ENCODE assay signal across 23 cellular contexts in genomic region chr6:19416811-19417210, GRCh38.
"Had no signal": no experiment of that assay in that cellular context is flagged by ENCODE, and none has a peak within 500 bp of the region (broad histone marks: within the 10 kb centered on the region; RNA-seq: fewer than 3 reads in every experiment).

No MANE protein-coding gene starts in this region.

- H3K27ac ChIP-seq: dorsolateral prefrontal cortex, heart right ventricle, lower lobe of right lung, ovary, psoas muscle, sigmoid colon, spleen, suprapubic skin, vagina had no signal

- H3K27me3 ChIP-seq: dorsolateral prefrontal cortex, heart right ventricle, ovary, sigmoid colon, spleen, suprapubic skin, vagina had no signal

- H3K9me3 ChIP-seq: lower lobe of right lung, ovary, sigmoid colon, suprapubic skin, vagina had no signal

- H3K4me1 ChIP-seq: heart right ventricle, lower lobe of right lung, psoas muscle, sigmoid colon, spleen, suprapubic skin, vagina had no signal

- H3K36me3 ChIP-seq: heart right ventricle, lower lobe of right lung, ovary, sigmoid colon, spleen, suprapubic skin, vagina had no signal

- DNase-seq: dorsolateral prefrontal cortex; effector CD4-positive, alpha-beta T cell; foreskin melanocyte; glutamatergic neuron; heart right ventricle; hippocampal formation; kidney glomerular epithelial cell; left ventricle myocardium superior; lower lobe of right lung; natural killer cell; occipital lobe; ovary; posterior cingulate gyrus; psoas muscle; right cardiac atrium; sigmoid colon; spleen; stimulated activated CD4-positive, alpha-beta T cell treated with anti-CD3 and anti-CD28 coated beads, Interleukin-4, amount 100 ng/mL, for 1 hour; stimulated activated CD8-positive, alpha-beta memory T cell treated with anti-CD3 and anti-CD28 coated beads, Interleukin-4, amount 100 ng/mL, for 48 hours; stimulated activated naive CD4-positive, alpha-beta T cell; stimulated activated naive CD8-positive, alpha-beta T cell treated with anti-CD3 and anti-CD28 coated beads, Interleukin-15, amount 100 ng/mL, for 72 hours had no signal

- ATAC-seq: heart right ventricle; left ventricle myocardium superior; lower lobe of right lung; natural killer cell; psoas muscle; right cardiac atrium; stimulated activated naive CD8-positive, alpha-beta T cell treated with anti-CD3 and anti-CD28 coated beads, Interleukin-15, amount 100 ng/mL, for 72 hours had no signal

- H3K4me3 ChIP-seq: dorsolateral prefrontal cortex, heart right ventricle, lower lobe of right lung, ovary, psoas muscle, sigmoid colon, spleen, suprapubic skin, vagina had no signal
